15 cellular contexts compared by ENCODE assay signal in genomic region chr1:89195476-89195875, GRCh38. TPM values are rescaled to one million over a fixed set of nuclear protein-coding genes. Genes with fewer than 3 reads are reported as not detected.
DNase-seq lines count a peak whose midpoint lies in the region; ATAC-seq lines count a peak whose summit lies in the region.
"Had no signal": no experiment of that assay in that cellular context is flagged by ENCODE, and none has a peak within 500 bp of the region (broad histone marks: within the 10 kb centered on the region; RNA-seq: fewer than 3 reads in every experiment).

No MANE protein-coding gene starts in this region.

- ATAC-seq in stimulated activated naive B cell treated with anti-CD40 and anti-IgM and Interleukin-4, amounts not matched to agents 10 μg/mL and 1 μg/mL and 100 μg/mL, for 72 hours (replicated peaks) = peak; percentile 41 to 54

- H3K27me3 ChIP-seq in effector memory CD4-positive, alpha-beta T cell (replicated peaks; ENCODE audit: control insufficient read depth, insufficient read depth, low read length, poor library complexity, severe bottlenecking) = no peaks in the 10 kb centered on the region

- H3K4me3 ChIP-seq in effector memory CD4-positive, alpha-beta T cell (ENCODE audit: insufficient read depth, low read depth, low read length, poor library complexity, severe bottlenecking) = no peak overlapping the region

- no peaks in the 10 kb centered on the region for H3K27me3 Mint-ChIP-seq in activated naive CD4-positive, alpha-beta T cell treated with anti-CD3 and anti-CD28 coated beads, Interleukin-2, amount 50 U/mL, for 24 hours
- no peaks in the 10 kb centered on the region for H3K27me3 Mint-ChIP-seq in IgD-negative memory B cell
- H3K27me3 Mint-ChIP-seq in stimulated activated naive B cell treated with anti-CD40 and anti-IgM and Interleukin-4, amounts not matched to agents 10 μg/mL and 1 μg/mL and 100 μg/mL, for 72 hours = no peaks in the 10 kb centered on the region

- no peaks in the 10 kb centered on the region for H3K9me3 ChIP-seq in effector memory CD4-positive, alpha-beta T cell (ENCODE audit: control insufficient read depth, low read length)

- peak overlapping the region; percentile 89 for H3K4me3 Mint-ChIP-seq in activated naive CD4-positive, alpha-beta T cell treated with anti-CD3 and anti-CD28 coated beads, Interleukin-2, amount 50 U/mL, for 24 hours
- peak overlapping the region in 2 of 4 donors; percentile 39 to 48 for H3K4me3 Mint-ChIP-seq in IgD-negative memory B cell
- peak overlapping the region; percentile 7 to 15 for H3K4me3 Mint-ChIP-seq in stimulated activated naive B cell treated with anti-CD40 and anti-IgM and Interleukin-4, amounts not matched to agents 10 μg/mL and 1 μg/mL and 100 μg/mL, for 72 hours

- H3K36me3 ChIP-seq in effector memory CD4-positive, alpha-beta T cell (ENCODE audit: control insufficient read depth, insufficient read depth, low read length) = peaks cover 37% of the 10 kb centered on the region

- peaks cover 37% of the 10 kb centered on the region for H3K36me3 Mint-ChIP-seq in activated naive CD4-positive, alpha-beta T cell treated with anti-CD3 and anti-CD28 coated beads, Interleukin-2, amount 50 U/mL, for 24 hours
- peaks cover 7% of the 10 kb centered on the region for H3K36me3 Mint-ChIP-seq in IgD-negative memory B cell
- H3K36me3 Mint-ChIP-seq in stimulated activated naive B cell treated with anti-CD40 and anti-IgM and Interleukin-4, amounts not matched to agents 10 μg/mL and 1 μg/mL and 100 μg/mL, for 72 hours = peaks cover 5 to 13% of the 10 kb centered on the region in 2 donors

- H3K4me1 ChIP-seq in effector memory CD4-positive, alpha-beta T cell (ENCODE audit: control insufficient read depth, insufficient read depth, low read length, poor library complexity, severe bottlenecking) = peaks cover 12% of the 10 kb centered on the region

- peaks cover 63% of the 10 kb centered on the region for H3K4me1 Mint-ChIP-seq in activated naive CD4-positive, alpha-beta T cell treated with anti-CD3 and anti-CD28 coated beads, Interleukin-2, amount 50 U/mL, for 24 hours
- H3K4me1 Mint-ChIP-seq in IgD-negative memory B cell = peaks cover 12 to 36% (median 33%) of the 10 kb centered on the region in 3 donors
- H3K4me1 Mint-ChIP-seq in stimulated activated naive B cell treated with anti-CD40 and anti-IgM and Interleukin-4, amounts not matched to agents 10 μg/mL and 1 μg/mL and 100 μg/mL, for 72 hours = peaks cover 27 to 41% of the 10 kb centered on the region in 2 donors

- peak overlapping the region; percentile 90 for H3K27ac Mint-ChIP-seq in activated naive CD4-positive, alpha-beta T cell treated with anti-CD3 and anti-CD28 coated beads, Interleukin-2, amount 50 U/mL, for 24 hours
- peak overlapping the region; percentile 2 to 51 (median 4) for H3K27ac Mint-ChIP-seq in IgD-negative memory B cell
- H3K27ac Mint-ChIP-seq in stimulated activated naive B cell treated with anti-CD40 and anti-IgM and Interleukin-4, amounts not matched to agents 10 μg/mL and 1 μg/mL and 100 μg/mL, for 72 hours = peak overlapping the region; percentile 67

- H3K9me3 Mint-ChIP-seq in activated naive CD4-positive, alpha-beta T cell treated with anti-CD3 and anti-CD28 coated beads, Interleukin-2, amount 50 U/mL, for 24 hours = no peaks in the 10 kb centered on the region
- H3K9me3 Mint-ChIP-seq in IgD-negative memory B cell = no peaks in the 10 kb centered on the region
- no peaks in the 10 kb centered on the region for H3K9me3 Mint-ChIP-seq in stimulated activated naive B cell treated with anti-CD40 and anti-IgM and Interleukin-4, amounts not matched to agents 10 μg/mL and 1 μg/mL and 100 μg/mL, for 72 hours

- DNase-seq in activated naive CD4-positive, alpha-beta T cell treated with anti-CD3 and anti-CD28 coated beads, Interleukin-2, amount 50 U/mL, for 16 hours = no peak
- no peak for DNase-seq in effector memory CD4-positive, alpha-beta T cell
- no peak for DNase-seq in stimulated activated naive B cell treated with anti-CD40 and anti-IgM and Interleukin-4, amounts not matched to agents 10 μg/mL and 1 μg/mL and 100 μg/mL, for 72 hours
- DNase-seq in NCI-H345 treated with DMSO at 0.1 percent for 48 hours (lab: John Stamatoyannopoulos, UW; ENCODE audit: unreplicated experiment) = no peak
- no peak for DNase-seq in mucosa of gallbladder (ENCODE audit: low spot score)
- DNase-seq in DMS 273 treated with DMSO at 0.1 percent for 48 hours (lab: John Stamatoyannopoulos, UW) = no peak
- DNase-seq: anterior cingulate cortex, foreskin melanocyte, NCI-H1417, RPMI8226 had no signal

- H3K27ac ChIP-seq in effector memory CD4-positive, alpha-beta T cell (ENCODE audit: insufficient read depth, low read length, poor library complexity, severe bottlenecking) = peak overlapping the region; percentile 3
- H3K27ac ChIP-seq: VCaP had no signal

RNA-seq across cellular contexts. Expression of gene GBP4, which starts 3.3 kb away (rescaled TPM):
- 10.1 TPM for polyA plus RNA-seq in IgD-negative memory B cell
- 4.6 TPM for total RNA-seq in mucosa of gallbladder

RNA-seq across cellular contexts. Expression of gene GBP7, which starts 19.7 kb away (rescaled TPM):
- polyA plus RNA-seq in IgD-negative memory B cell = not detected
- total RNA-seq in mucosa of gallbladder = not detected
- total RNA-seq: HT1080, pulmonary artery endothelial cell had no signal

Comparison
In these comparisons a context has a peak if more than half of its experiments do, and no peak if none do; other contexts are left out.
1. H3K27ac Mint-ChIP-seq: peak in every context shown above with its lines; median percentile 90 in activated naive CD4-positive, alpha-beta T cell treated with anti-CD3 and anti-CD28 coated beads, Interleukin-2, amount 50 U/mL, for 24 hours; 67 in stimulated activated naive B cell treated with anti-CD40 and anti-IgM and Interleukin-4, amounts not matched to agents 10 μg/mL and 1 μg/mL and 100 μg/mL, for 72 hours; 4 in IgD-negative memory B cell.